10 cellular contexts compared by ENCODE assay signal in genomic region chr18:8730080-8730827, GRCh38. TPM values are rescaled to one million over a fixed set of nuclear protein-coding genes. Genes with fewer than 3 reads are reported as not detected.
DNase-seq lines count a peak whose midpoint lies in the region; ATAC-seq, FAIRE-seq and TF ChIP-seq lines count a peak whose summit lies in the region.
"Had no signal": no experiment of that assay in that cellular context is flagged by ENCODE, and none has a peak within 500 bp of the region (broad histone marks: within the 10 kb centered on the region; RNA-seq: fewer than 3 reads in every experiment).

No MANE protein-coding gene starts in this region.

- CTCF ChIA-PET in A549 (lab: Yijun Ruan, JAX), result interaction anchor here (0.8 to 1.2 kb wide), 4 partner anchors 15 to 258 kb away, joined by 3 to 5 read pairs (median 4); no protein-coding TSS in a partner anchor

- FAIRE-seq in A549 (lab: Jason Lieb, UNC), result no peak
- FAIRE-seq: D721Med had no signal

- peaks cover 4% of the 10 kb centered on the region for H3K4me1 Mint-ChIP-seq in CD14-positive monocyte

- no peaks in the 10 kb centered on the region for H3K9me3 ChIP-seq in A549
- H3K9me3 ChIP-seq in mesodermal cell (ENCODE audit: control insufficient read depth, low read length), result no peaks in the 10 kb centered on the region

- 0% methylated on average over 16 of the region's 16 CpGs for WGBS in A549 (ENCODE audit: missing lambda C conversion rate)
- WGBS in mesodermal cell (ENCODE audit: insufficient coverage in 2 of 2), 2 experiments, result 89 to 94% methylated on average over 12 to 14 of the region's 16 CpGs

- peak overlapping the region; percentile 85 for H3K4me2 ChIP-seq in A549

- H3K27ac Mint-ChIP-seq in CD14-positive monocyte, result peak overlapping the region in 1 of 7 donors; percentile 35

- no peak overlapping the region for H3K4me3 Mint-ChIP-seq in CD14-positive monocyte

- peak; percentile 87 to 88 for ATAC-seq in A549

- H3K36me3 ChIP-seq in mesodermal cell (ENCODE audit: control insufficient read depth, insufficient read depth, low read length), result peaks cover 6% of the 10 kb centered on the region

- TF ChIP-seq RAD21 in A549 (conservative IDR thresholded peaks at IDR 0.05 in 1 of 2, IDR thresholded peaks at IDR 0.05 in 1 of 2), result peak in 1 of 2 experiments; percentile 47; a peak in 4 of 5 replicates

- TF ChIP-seq EP300 in A549 (IDR thresholded peaks at IDR 0.05), result peak; percentile 90 to 96; a peak in 4 of 5 replicates

- peaks cover 6 to 14% (median 7%) of the 10 kb centered on the region in 3 donors for H3K27me3 Mint-ChIP-seq in CD14-positive monocyte (ENCODE audit: low read depth in 3 of 3)

- DNase-seq in A549 (ENCODE audit: low read depth in 1 of 2, low spot score in 1 of 2) (peak; percentile 53 to 92), LoVo (ENCODE audit: low spot score) (peak; percentile 85), cerebellar cortex (ENCODE audit: low spot score) (peak; percentile 84), CD14-positive monocyte (ENCODE audit: low spot score) (no peak)
- no peak for DNase-seq in activated CD4-positive, alpha-beta T cell treated with anti-CD3 and anti-CD28 coated beads for 1 hour
- DNase-seq in activated T-cell treated with anti-CD3 and anti-CD28 coated beads, Interleukin-2, amount 50 U/mL, for 1 hour, result no peak
- no peak for DNase-seq in activated CD8-positive, alpha-beta memory T cell treated with anti-CD3 and anti-CD28 coated beads, Interleukin-2, amount 50 U/mL, for 4 hours
- DNase-seq: foreskin melanocyte had no signal

- H3K36me3 Mint-ChIP-seq in CD14-positive monocyte, result no peaks in the 10 kb centered on the region

- POLR2A ChIA-PET in A549 (lab: Yijun Ruan, JAX), result interaction anchor here (0.8 to 1.7 kb wide), 3 partner anchors 9 to 25 kb away, joined by 4 to 7 read pairs (median 4); partner anchors contain the start of gene MTCL1

- H3K27ac ChIP-seq in A549, result peak overlapping the region; percentile 91 to 98
- peak overlapping the region; percentile 62 for H3K27ac ChIP-seq in mesodermal cell (ENCODE audit: low read depth, low read length, severe bottlenecking)

- H3K4me1 ChIP-seq in A549 (peaks cover 76% of the 10 kb centered on the region), mesodermal cell (ENCODE audit: control insufficient read depth, insufficient read depth, low read length, poor library complexity, severe bottlenecking) (peaks cover 24% of the 10 kb centered on the region)

- H3K9me3 Mint-ChIP-seq in CD14-positive monocyte, result peaks cover 0 to 3% (median 2%) of the 10 kb centered on the region in 7 donors

- TF ChIP-seq CTCF in A549 (IDR thresholded peaks at IDR 0.05) (no peak), CD14-positive monocyte (IDR thresholded peaks at IDR 0.05) (no peak)

- intact Hi-C loops in CD14-positive monocyte (cut with micrococcal nuclease), result no loop called here

- TF ChIP-seq POLR2A in A549 (IDR thresholded peaks at IDR 0.05; ENCODE audit: low read length), result no peak

- peak overlapping the region; percentile 15; the same call in 1 of the 3 replicates for H3K4me3 ChIP-seq in A549
- H3K4me3 ChIP-seq in mesodermal cell (ENCODE audit: extremely low read depth, insufficient read depth, low read length, poor library complexity, severe bottlenecking), result no peak overlapping the region

TF ChIP-seq in A549, 52 proteins besides CTCF, POLR2A, EP300 and RAD21 (continues in another document):
- TF ChIP-seq EHMT2 (IDR thresholded peaks at IDR 0.05; ENCODE audit: low read depth), result no peak
- TF ChIP-seq CHD4 (IDR thresholded peaks at IDR 0.05; ENCODE audit: borderline replicate concordance), result no peak
- TF ChIP-seq REST (IDR thresholded peaks at IDR 0.05), result no peak
- TF ChIP-seq PBX3 (IDR thresholded peaks at IDR 0.05), result peak; percentile 77; the same call in 1 of the 2 replicates
- TF ChIP-seq CBX8 (IDR thresholded peaks at IDR 0.05), result no peak
- no peak for TF ChIP-seq HOXB5 (CRISPR knock-in tag; IDR thresholded peaks at IDR 0.05)
- TF ChIP-seq CHD2 (IDR thresholded peaks at IDR 0.05; ENCODE audit: low read length, partially characterized antibody), result no peak
- TF ChIP-seq GATA3 (IDR thresholded peaks at IDR 0.05; ENCODE audit: borderline replicate concordance), result peak; percentile 96
- no peak for TF ChIP-seq TP53 (CRISPR knock-in tag; IDR thresholded peaks at IDR 0.05)
- no peak for TF ChIP-seq USF2 (IDR thresholded peaks at IDR 0.05)
- TF ChIP-seq MYC (IDR thresholded peaks at IDR 0.05; ENCODE audit: borderline replicate concordance, low read length), result no peak
- no peak for TF ChIP-seq RNF2 (IDR thresholded peaks at IDR 0.05; ENCODE audit: borderline replicate concordance, low read depth)
- no peak for TF ChIP-seq ZFP36 (IDR thresholded peaks at IDR 0.05; ENCODE audit: borderline replicate concordance, partially characterized antibody)
- no peak for TF ChIP-seq FOSB (CRISPR knock-in tag; IDR thresholded peaks at IDR 0.05)
- no peak for TF ChIP-seq ELK1 (IDR thresholded peaks at IDR 0.05; ENCODE audit: low read depth, low read length)
- TF ChIP-seq TFCP2L1 (CRISPR knock-in tag; IDR thresholded peaks at IDR 0.05), result no peak
- 0 out of 3 replicates have a peak, but pooled peaks have one; percentile 14 for TF ChIP-seq SMC3 (IDR thresholded peaks at IDR 0.05)
- TF ChIP-seq CBX2 (IDR thresholded peaks at IDR 0.05; ENCODE audit: borderline replicate concordance, low read depth), result no peak
- no peak for TF ChIP-seq MAZ (IDR thresholded peaks at IDR 0.05; ENCODE audit: borderline replicate concordance, low read depth, low read length)
- TF ChIP-seq BHLHE40 (IDR thresholded peaks at IDR 0.05; ENCODE audit: low read depth, low read length), result no peak

RNA-seq across cellular contexts. Expression of gene MTCL1, which starts 24.9 kb away (rescaled TPM):
- polyA plus RNA-seq in A549 (2011; rRNA removed) (43.6 and 44.4 TPM in 2 replicates), A549 (2017; fragmentation: RNase III; extraction: RNeasy Plus Mini Kit Qiagen cat#74134 plus additional on column Dnase treatment) (48.6 to 56.0 TPM (median 49.6 TPM) in 3 replicates), CD14-positive monocyte (not detected)
- 37.2 and 44.0 TPM in 2 replicates for polyA plus RNA-seq in A549 (2012; cell fraction: cytosol; rRNA removed)
- 153 and 157 TPM in 2 replicates for polyA plus RNA-seq in A549 (2012; cell fraction: nucleus; rRNA removed)
- 66.2 and 67.8 TPM in 2 replicates for polyA minus RNA-seq in A549 (2011; rRNA and poly(A)+ RNA removed)
- 8.7 TPM for polyA plus RNA-seq in mesodermal cell (2013, experiment 1 of 2)
- polyA plus RNA-seq in mesodermal cell (2013, experiment 2 of 2), result 7.6 TPM

Comparison
In these comparisons a context has a peak if more than half of its experiments do, and no peak if none do; other contexts are left out.
1. DNase-seq: peak in A549 (2 of 2), LoVo (single experiment) and cerebellar cortex (single experiment); none in CD14-positive monocyte (single experiment), activated CD4-positive, alpha-beta T cell treated with anti-CD3 and anti-CD28 coated beads for 1 hour (single experiment), activated T-cell treated with anti-CD3 and anti-CD28 coated beads, Interleukin-2, amount 50 U/mL, for 1 hour (single experiment) and activated CD8-positive, alpha-beta memory T cell treated with anti-CD3 and anti-CD28 coated beads, Interleukin-2, amount 50 U/mL, for 4 hours (single experiment).
2. RNA of gene MTCL1, which starts 24.9 kb away (polyA plus RNA-seq): 37.2 to 157 TPM in A549; not detected in CD14-positive monocyte; every median in the first group is over 10 times any median in the second.